ENCODE assay signal across 3 cellular contexts in the genomic region with DNA sequence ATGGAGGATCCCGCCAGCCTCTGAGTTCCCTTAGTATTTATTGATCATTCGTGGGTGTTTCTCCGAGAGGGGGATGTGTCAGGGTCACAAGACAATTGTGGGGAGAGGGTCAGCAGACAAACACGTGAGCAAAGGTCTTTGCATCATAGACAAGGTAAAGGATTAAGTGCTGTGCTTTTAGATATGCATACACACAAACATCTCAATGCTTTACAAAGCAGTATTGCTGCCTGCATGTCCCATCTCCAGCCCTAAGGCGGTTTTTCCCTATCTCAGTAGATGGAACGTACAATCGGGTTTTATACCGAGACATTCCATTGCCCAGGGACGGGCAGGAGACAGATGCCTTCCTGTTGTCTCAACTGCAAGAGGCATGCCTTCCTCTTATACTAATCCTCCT. TPM values are rescaled to one million over a fixed set of nuclear protein-coding genes. Genes with fewer than 3 reads are reported as not detected.
"Had no signal": no experiment of that assay in that cellular context is flagged by ENCODE, and none has a peak within 500 bp of the region (broad histone marks: within the 10 kb centered on the region; RNA-seq: fewer than 3 reads in every experiment).

No MANE protein-coding gene starts in this region.

RNA-seq across cellular contexts. Expression of a gene that starts 59.1 kb away (rescaled TPM):
- total RNA-seq: LHCN-M2, MCF 10A, NCI-H460 had no signal
